15 cellular contexts compared by ENCODE assay signal in genomic region chr5:134529460-134529859, GRCh38. TPM values are rescaled to one million over a fixed set of nuclear protein-coding genes. Genes with fewer than 3 reads are reported as not detected.
DNase-seq lines count a peak whose midpoint lies in the region; ATAC-seq and TF ChIP-seq lines count a peak whose summit lies in the region.
"Had no signal": no experiment of that assay in that cellular context is flagged by ENCODE, and none has a peak within 500 bp of the region (broad histone marks: within the 10 kb centered on the region; RNA-seq: fewer than 3 reads in every experiment).

No MANE protein-coding gene starts in this region.

- no peaks in the 10 kb centered on the region for H3K27me3 ChIP-seq in DND-41 (ENCODE audit: insufficient read depth, low read length, poor library complexity)
- no peaks in the 10 kb centered on the region for H3K27me3 ChIP-seq in adrenal gland
- H3K27me3 ChIP-seq: colonic mucosa had no signal

- peaks cover 23% of the 10 kb centered on the region for H3K4me1 ChIP-seq in DND-41 (ENCODE audit: insufficient read depth, low read length)
- peaks cover 50 to 67% of the 10 kb centered on the region in 2 donors for H3K4me1 ChIP-seq in adrenal gland (replicated peaks in 1 of 2)

- H3K9me3 Mint-ChIP-seq in activated CD4-positive, alpha-beta T cell treated with anti-CD3 and anti-CD28 coated beads for 36 hours (ENCODE audit: low read depth): no peaks in the 10 kb centered on the region
- H3K9me3 Mint-ChIP-seq in naive B cell: no peaks in the 10 kb centered on the region
- H3K9me3 Mint-ChIP-seq in activated T-helper 1 cell treated with anti-CD3 and anti-CD28 coated beads, Interleukin-12 subunit alpha, Interleukin-12 subunit beta, Interleukin-2, Interleukin-4 antibody, amounts not matched to agents 30 ng/mL and 10 ng/mL and 1 ng/mL, durations not matched to agents 14 hours and 24 hours and 36 hours: no peaks in the 10 kb centered on the region

- H3K9ac ChIP-seq in DND-41 (ENCODE audit: low read depth, low read length): no peak overlapping the region

- H3K9me3 ChIP-seq in DND-41 (ENCODE audit: insufficient read depth, low read length, severe bottlenecking) (no peaks in the 10 kb centered on the region), adrenal gland (replicated peaks in 1 of 3) (no peaks in the 10 kb centered on the region)
- H3K9me3 ChIP-seq: Caco-2, colonic mucosa had no signal

- H3K36me3 Mint-ChIP-seq in activated CD4-positive, alpha-beta T cell treated with anti-CD3 and anti-CD28 coated beads for 36 hours (ENCODE audit: low read depth): peaks cover 2% of the 10 kb centered on the region
- H3K36me3 Mint-ChIP-seq in naive B cell: peaks cover 0 to 8% of the 10 kb centered on the region in 2 donors
- H3K36me3 Mint-ChIP-seq in activated T-helper 1 cell treated with anti-CD3 and anti-CD28 coated beads, Interleukin-12 subunit alpha, Interleukin-12 subunit beta, Interleukin-2, Interleukin-4 antibody, amounts not matched to agents 30 ng/mL and 10 ng/mL and 1 ng/mL, durations not matched to agents 14 hours and 24 hours and 36 hours (ENCODE audit: low read depth): peaks cover 4% of the 10 kb centered on the region

- H3K4me2 ChIP-seq in DND-41 (ENCODE audit: insufficient read depth, low read length): peak overlapping the region; percentile 98; the same call in 1 of the 2 replicates

- TF ChIP-seq POLR2A in adrenal gland (IDR thresholded peaks at IDR 0.05): no peak

- DNase-seq in activated CD4-positive, alpha-beta T cell treated with anti-CD3 and anti-CD28 coated beads for 36 hours: no peak
- no peak for DNase-seq in activated CD4-positive, alpha-beta T cell treated with anti-CD3 and anti-CD28 coated beads for 48 hours
- DNase-seq in DND-41: no peak
- DNase-seq in adrenal gland: no peak
- DNase-seq in naive B cell: no peak
- DNase-seq in activated T-helper 1 cell treated with anti-CD3 and anti-CD28 coated beads, Interleukin-12 subunit alpha, Interleukin-12 subunit beta, Interleukin-2, Interleukin-4 antibody, amounts not matched to agents 30 ng/mL and 10 ng/mL and 1 ng/mL, durations not matched to agents 14 hours and 24 hours and 36 hours (ENCODE audit: low spot score): no peak
- DNase-seq in iPS-NIHi7 (ENCODE audit: extremely low spot score): no peak
- DNase-seq in H4 (ENCODE audit: low spot score): no peak
- DNase-seq: Caco-2, colonic mucosa, GDM1, NCI-H1417 treated with DMSO at 0.1 percent for 48 hours, NCI-H226, OCI-M1 had no signal

- H3K27me3 Mint-ChIP-seq in activated CD4-positive, alpha-beta T cell treated with anti-CD3 and anti-CD28 coated beads for 36 hours: no peaks in the 10 kb centered on the region
- H3K27me3 Mint-ChIP-seq in naive B cell: no peaks in the 10 kb centered on the region
- H3K27me3 Mint-ChIP-seq in activated T-helper 1 cell treated with anti-CD3 and anti-CD28 coated beads, Interleukin-12 subunit alpha, Interleukin-12 subunit beta, Interleukin-2, Interleukin-4 antibody, amounts not matched to agents 30 ng/mL and 10 ng/mL and 1 ng/mL, durations not matched to agents 14 hours and 24 hours and 36 hours (ENCODE audit: insufficient read depth): peaks cover 2% of the 10 kb centered on the region

- CTCF ChIA-PET in activated CD4-positive, alpha-beta T cell treated with anti-CD3 and anti-CD28 coated beads for 36 hours (lab: Charles Lee): interaction anchor here (0.7 to 2.4 kb wide), 2 partner anchors 18 to 25 kb away, joined by 3 to 10 read pairs; no protein-coding TSS in a partner anchor

- WGBS in adrenal gland, 4 donors: 77 to 86% (median 80%) methylated on average over 6 of the region's 6 CpGs

- H3K36me3 ChIP-seq in DND-41 (ENCODE audit: insufficient read depth, low read length) (peaks cover 31% of the 10 kb centered on the region), adrenal gland (replicated peaks in 1 of 2) (no peaks in the 10 kb centered on the region)
- H3K36me3 ChIP-seq: colonic mucosa had no signal

- POLR2A ChIA-PET in activated CD4-positive, alpha-beta T cell treated with anti-CD3 and anti-CD28 coated beads for 36 hours (lab: Charles Lee): interaction anchor here (0.6 kb wide), 1 partner anchor 11 kb away, joined by 7 read pairs; no protein-coding TSS in a partner anchor

- peaks cover 92% of the 10 kb centered on the region for H3K79me2 ChIP-seq in DND-41 (ENCODE audit: insufficient read depth, low read length)

- intact Hi-C loops in activated CD4-positive, alpha-beta T cell treated with anti-CD3 and anti-CD28 coated beads for 36 hours (cut with DNase I, micrococcal nuclease): loop anchor here (5.0 to 10.0 kb wide), 9 partner anchors 48 to 527 kb away; partner anchors contain the start of genes VDAC1 (in 2 of the 2), C5orf24 (in 1 of the 2), PCBD2 (in 1 of the 2) and PPP2CA (in 1 of the 2)
- intact Hi-C loops in adrenal gland (cut with DNase I): loop anchor here (5.0 to 10.0 kb wide), 5 partner anchors 38 to 157 kb away; partner anchors contain the start of genes CDKN2AIPNL (in 2 of the 2) and UBE2B (in 1 of the 2)
- intact Hi-C loops in activated T-helper 1 cell treated with anti-CD3 and anti-CD28 coated beads, Interleukin-12 subunit alpha, Interleukin-12 subunit beta, Interleukin-2, Interleukin-4 antibody, amounts not matched to agents 30 ng/mL and 10 ng/mL and 1 ng/mL, durations not matched to agents 14 hours and 24 hours and 36 hours (cut with micrococcal nuclease): loop anchor here (5.0 to 10.0 kb wide), 2 partner anchors 228 to 315 kb away; partner anchors contain the start of genes C5orf24 and DDX46

- H4K20me1 ChIP-seq in DND-41 (ENCODE audit: insufficient read depth, low read length): peaks cover 69% of the 10 kb centered on the region

- H2AFZ ChIP-seq in DND-41 (ENCODE audit: low read depth, low read length): no peak overlapping the region

- H3K27ac Mint-ChIP-seq in activated CD4-positive, alpha-beta T cell treated with anti-CD3 and anti-CD28 coated beads for 36 hours: peak overlapping the region; percentile 55
- H3K27ac Mint-ChIP-seq in naive B cell: peak overlapping the region in 3 of 6 donors; percentile 74 to 98 (median 75)
- H3K27ac Mint-ChIP-seq in activated T-helper 1 cell treated with anti-CD3 and anti-CD28 coated beads, Interleukin-12 subunit alpha, Interleukin-12 subunit beta, Interleukin-2, Interleukin-4 antibody, amounts not matched to agents 30 ng/mL and 10 ng/mL and 1 ng/mL, durations not matched to agents 14 hours and 24 hours and 36 hours: no peak overlapping the region

- H3K27ac ChIP-seq in DND-41 (ENCODE audit: low read length) (0 out of 2 replicates have a peak overlapping the region, but pooled peaks have one; percentile 19), adrenal gland (peak overlapping the region in 3 of 5 donors; percentile 41 to 99 (median 98))
- H3K27ac ChIP-seq: colonic mucosa had no signal

- H3K4me3 ChIP-seq in DND-41 (ENCODE audit: low read depth in 1 of 2, low read length in 2 of 2): no peak overlapping the region
- no peak overlapping the region for H3K4me3 ChIP-seq in adrenal gland
- H3K4me3 ChIP-seq: colonic mucosa, K562 had no signal

- no peak for TF ChIP-seq CTCF in DND-41 (IDR thresholded peaks at IDR 0.05; ENCODE audit: borderline replicate concordance, extremely low read depth, low read length, poor library complexity, severe bottlenecking)
- no peak for TF ChIP-seq CTCF in adrenal gland (IDR thresholded peaks at IDR 0.05)

- ATAC-seq in activated CD4-positive, alpha-beta T cell treated with anti-CD3 and anti-CD28 coated beads for 36 hours: no peak
- ATAC-seq in DND-41 (ENCODE audit: insufficient read depth, low read depth) (no peak), naive B cell (ENCODE audit: low read depth in 2 of 2) (no peak)
- ATAC-seq: K562 had no signal

- H3K4me1 Mint-ChIP-seq in activated CD4-positive, alpha-beta T cell treated with anti-CD3 and anti-CD28 coated beads for 36 hours: peaks cover 58% of the 10 kb centered on the region
- peaks cover 30 to 71% (median 70%) of the 10 kb centered on the region in 3 donors for H3K4me1 Mint-ChIP-seq in naive B cell
- peaks cover 26% of the 10 kb centered on the region for H3K4me1 Mint-ChIP-seq in activated T-helper 1 cell treated with anti-CD3 and anti-CD28 coated beads, Interleukin-12 subunit alpha, Interleukin-12 subunit beta, Interleukin-2, Interleukin-4 antibody, amounts not matched to agents 30 ng/mL and 10 ng/mL and 1 ng/mL, durations not matched to agents 14 hours and 24 hours and 36 hours (ENCODE audit: low read depth)

- no peak overlapping the region for H3K4me3 Mint-ChIP-seq in activated CD4-positive, alpha-beta T cell treated with anti-CD3 and anti-CD28 coated beads for 36 hours
- peak overlapping the region in 6 of 8 donors; percentile 22 to 100 (median 97) for H3K4me3 Mint-ChIP-seq in naive B cell
- no peak overlapping the region for H3K4me3 Mint-ChIP-seq in activated T-helper 1 cell treated with anti-CD3 and anti-CD28 coated beads, Interleukin-12 subunit alpha, Interleukin-12 subunit beta, Interleukin-2, Interleukin-4 antibody, amounts not matched to agents 30 ng/mL and 10 ng/mL and 1 ng/mL, durations not matched to agents 14 hours and 24 hours and 36 hours

RNA-seq across cellular contexts. Expression of gene JADE2, which starts 4.0 kb away (rescaled TPM):
- total RNA-seq in activated CD4-positive, alpha-beta T cell treated with anti-CD3 and anti-CD28 coated beads for 36 hours: 10 to 100 TPM; 58.1 to 68.0 TPM
- total RNA-seq in adrenal gland: 100 to 1,000 TPM in 1 of 8 donors, 10 to 100 TPM in 7; 60.5 to 180 (median 83.2) TPM
- 10 to 100 TPM; 10.2 to 25.8 (median 25.7) TPM for polyA plus RNA-seq in adrenal gland
- 10 to 100 TPM in 5 of 6 donors, 1 to 10 TPM in 1; 7.1 to 47.1 (median 27.1) TPM for polyA plus RNA-seq in naive B cell (ENCODE audit: low read depth in 6 of 6)
- total RNA-seq in activated T-helper 1 cell treated with anti-CD3 and anti-CD28 coated beads, Interleukin-12 subunit alpha, Interleukin-12 subunit beta, Interleukin-2, Interleukin-4 antibody, amounts not matched to agents 30 ng/mL and 10 ng/mL and 1 ng/mL, durations not matched to agents 14 hours and 24 hours and 36 hours: 70.2 and 74.3 TPM in 2 replicates
- total RNA-seq in H4 (2014; rRNA removed; shearing (Covaris generic)): 17.9 and 18.1 TPM in 2 replicates

Comparison
In these comparisons a context has a peak if more than half of its experiments do, and no peak if none do; other contexts are left out.
1. H3K4me3 Mint-ChIP-seq: peak in naive B cell (6 of 8); none in activated CD4-positive, alpha-beta T cell treated with anti-CD3 and anti-CD28 coated beads for 36 hours (single experiment) and activated T-helper 1 cell treated with anti-CD3 and anti-CD28 coated beads, Interleukin-12 subunit alpha, Interleukin-12 subunit beta, Interleukin-2, Interleukin-4 antibody, amounts not matched to agents 30 ng/mL and 10 ng/mL and 1 ng/mL, durations not matched to agents 14 hours and 24 hours and 36 hours (single experiment).